23 cellular contexts compared by ENCODE assay signal in genomic region chr17:55482591-55483389, GRCh38. TPM values are rescaled to one million over a fixed set of nuclear protein-coding genes. Genes with fewer than 3 reads are reported as not detected.
DNase-seq lines count a peak whose midpoint lies in the region; ATAC-seq, FAIRE-seq and TF ChIP-seq lines count a peak whose summit lies in the region.
"Had no signal": no experiment of that assay in that cellular context is flagged by ENCODE, and none has a peak within 500 bp of the region (broad histone marks: within the 10 kb centered on the region; RNA-seq: fewer than 3 reads in every experiment).

No MANE protein-coding gene starts in this region.

- H3K9me3 ChIP-seq in GM12878 (replicated peaks; ENCODE audit: control insufficient read depth, insufficient read depth, low read length) (no peaks in the 10 kb centered on the region), mammary epithelial cell (replicated peaks; ENCODE audit: insufficient read depth, low read length) (no peaks in the 10 kb centered on the region)

- TF ChIP-seq EP300 in GM12878 (IDR thresholded peaks at IDR 0.05; ENCODE audit: borderline replicate concordance in 1 of 2, control insufficient read depth in 1 of 2, low read depth in 2 of 2, low read length in 2 of 2), result no peak

- in situ Hi-C loops in GM12878 (cut with MboI), result no loop called here
- in situ Hi-C loops in mammary epithelial cell (cut with MboI; ENCODE audit: low sequenced_read_pairs in 2 of 2), result no loop called here

- H3K4me2 ChIP-seq in GM12878 (ENCODE audit: control insufficient read depth, insufficient read depth), result no peak overlapping the region
- H3K4me2 ChIP-seq in mammary epithelial cell (ENCODE audit: insufficient read depth, low read depth, low read length), result no peak overlapping the region
- H3K4me2 ChIP-seq: GM23338 had no signal

- H3K27me3 ChIP-seq in GM12878 (replicated peaks in 1 of 2; ENCODE audit: control insufficient read depth in 2 of 2, insufficient read depth in 2 of 2, low read length in 1 of 2) (no peaks in the 10 kb centered on the region), mammary epithelial cell (ENCODE audit: insufficient read depth, low read length) (peaks cover 2% of the 10 kb centered on the region)

- DNase-seq in NCI-H2227 (lab: John Stamatoyannopoulos, UW; ENCODE audit: unreplicated experiment), result peak; percentile 44
- no peak for DNase-seq in GM12878 (ENCODE audit: low read depth, low spot score)
- DNase-seq in hepatic stellate cell (ENCODE audit: low spot score), result no peak
- DNase-seq in mammary epithelial cell, result no peak
- DNase-seq in activated CD4-positive, alpha-beta T cell treated with anti-CD3 and anti-CD28 coated beads, Interleukin-2, amount 50 U/mL, for 48 hours, result no peak
- DNase-seq: C1 segment of cervical spinal cord; Calu3; CD4-positive, alpha-beta memory T cell; COR-L47; DMS53; DMS79 treated with DMSO at 0.1 percent for 48 hours; GF-D8; H9; HFFc6 had no signal

- 31% methylated on average over 3 of the region's 3 CpGs for WGBS in GM12878 (ENCODE audit: insufficient coverage, insufficient replicate concordance, low lambda C conversion rate, missing lambda C conversion rate)
- 66% methylated on average over 3 of the region's 3 CpGs for WGBS in mammary epithelial cell (ENCODE audit: low coverage, missing lambda C conversion rate)

- H3K9ac ChIP-seq in GM12878 (ENCODE audit: control insufficient read depth, insufficient read depth, low read length), result no peak overlapping the region
- H3K9ac ChIP-seq in mammary epithelial cell (ENCODE audit: insufficient read depth, low read length), result no peak overlapping the region

- H3K36me3 ChIP-seq in GM12878 (ENCODE audit: control insufficient read depth in 2 of 2, insufficient read depth in 2 of 2, low read length in 1 of 2) (no peaks in the 10 kb centered on the region), mammary epithelial cell (ENCODE audit: insufficient read depth, low read length) (no peaks in the 10 kb centered on the region)

- CTCF ChIA-PET in GM12878 (lab: Yijun Ruan, JAX) (interaction anchor here (0.7 to 1.1 kb wide), 2 partner anchors 128 to 1198 kb away, joined by 3 read pairs; no protein-coding TSS in a partner anchor), mammary epithelial cell (lab: Charles Lee; ENCODE audit: low non-redundant PET) (interaction anchor here (0.6 kb wide), 1 partner anchor 31 kb away, joined by 7 read pairs; no protein-coding TSS in a partner anchor)

- no peaks in the 10 kb centered on the region for H4K20me1 ChIP-seq in GM12878 (ENCODE audit: control insufficient read depth, insufficient read depth)
- no peaks in the 10 kb centered on the region for H4K20me1 ChIP-seq in mammary epithelial cell (ENCODE audit: insufficient read depth, low read length)

- H3K27ac ChIP-seq in GM12878 (ENCODE audit: control insufficient read depth, insufficient read depth), result no peak overlapping the region
- H3K27ac ChIP-seq in mammary epithelial cell (ENCODE audit: insufficient read depth, low read depth, low read length), result no peak overlapping the region

- TF ChIP-seq POLR2A in GM12878 (IDR thresholded peaks at IDR 0.05; ENCODE audit: low read depth, low read length), result no peak

- dilution Hi-C loops in mammary epithelial cell (cut with HindIII; ENCODE audit: low sequenced_read_pairs), result no loop called here

- H3K4me1 ChIP-seq in GM12878 (ENCODE audit: control insufficient read depth, insufficient read depth, low read length) (no peaks in the 10 kb centered on the region; the same call in 1 of the 2 replicates), mammary epithelial cell (ENCODE audit: insufficient read depth, low read length) (no peaks in the 10 kb centered on the region)

- no TSS peak for BruUV-seq in GM12878 (replicated peaks; lab: Mats Ljungman, UMichigan)
- no TSS peak for BruUV-seq in mammary epithelial cell (replicated peaks; lab: Mats Ljungman, UMichigan)

- no peak for TF ChIP-seq RAD21 in GM12878 (IDR thresholded peaks at IDR 0.05; ENCODE audit: insufficient read depth, low read depth, low read length)

- POLR2A ChIA-PET in GM12878 (lab: Charles Lee), result interaction anchor here (0.7 to 1.4 kb wide), 4 partner anchors 16 to 68 kb away, joined by 3 to 6 read pairs (median 4); no protein-coding TSS in a partner anchor

- RAD21 ChIA-PET in GM12878 (lab: Charles Lee; ENCODE audit: unreplicated experiment), result interaction anchor here (1.0 to 1.6 kb wide), 4 partner anchors 17 to 44 kb away, joined by 3 to 6 read pairs (median 4); no protein-coding TSS in a partner anchor

- H3K79me2 ChIP-seq in GM12878 (ENCODE audit: control insufficient read depth, insufficient read depth, low read length), result no peaks in the 10 kb centered on the region
- no peaks in the 10 kb centered on the region for H3K79me2 ChIP-seq in mammary epithelial cell (ENCODE audit: insufficient read depth, low read length)

- SMC1A ChIA-PET in GM12878 (lab: Charles Lee; ENCODE audit: uncharacterized antibody, unreplicated experiment), result interaction anchor here (0.6 to 4.5 kb wide), 9 partner anchors 10 to 1145 kb away, joined by 3 to 19 read pairs (median 4); no protein-coding TSS in a partner anchor

- H2AFZ ChIP-seq in GM12878 (ENCODE audit: control insufficient read depth, low read depth, low read length) (peak overlapping the region; percentile 1; the same call in 1 of the 2 replicates), mammary epithelial cell (ENCODE audit: low read depth, low read length) (no peak overlapping the region)
- H2AFZ ChIP-seq: GM23338 had no signal

- no peak for TF ChIP-seq CTCF in GM12878 (IDR thresholded peaks at IDR 0.05 in 2 of 3, conservative IDR thresholded peaks at IDR 0.05 in 1 of 3; ENCODE audit: control insufficient read depth in 2 of 3, extremely low read depth in 1 of 3, insufficient read depth in 1 of 3, low read depth in 3 of 3, low read length in 3 of 3)
- no peak for TF ChIP-seq CTCF in mammary epithelial cell (conservative IDR thresholded peaks at IDR 0.05 in 1 of 2, IDR thresholded peaks at IDR 0.05 in 1 of 2; ENCODE audit: extremely low read depth in 1 of 2, insufficient read depth in 1 of 2, low read depth in 1 of 2, low read length in 2 of 2)

- ATAC-seq in HG02623 (IDR thresholded peaks at IDR 0.05; ENCODE audit: unreplicated experiment) (peak; percentile 47), GM12878 (peak; percentile 48)
- ATAC-seq: GM23338 had no signal

- FAIRE-seq in GM12878 (lab: Jason Lieb, UNC), result no peak
- FAIRE-seq: GM12892 had no signal

- no peak overlapping the region for H3K4me3 ChIP-seq in GM12878
- H3K4me3 ChIP-seq in mammary epithelial cell (replicated peaks in 1 of 3; ENCODE audit: insufficient read depth in 1 of 3, low read depth in 2 of 3, low read length in 3 of 3), result no peak overlapping the region
- H3K4me3 ChIP-seq: GM23338 had no signal

- intact Hi-C loops in GM12878 (cut with micrococcal nuclease; ENCODE audit: unreplicated experiment), result no loop called here
- intact Hi-C loops in mammary epithelial cell (cut with micrococcal nuclease), result no loop called here

TF ChIP-seq in GM12878, 131 proteins besides CTCF, POLR2A, EP300 and RAD21:
- TF ChIP-seq SREBF2 (IDR thresholded peaks at IDR 0.05; ENCODE audit: low read length), result no peak
- no peak for TF ChIP-seq ETV6 (conservative IDR thresholded peaks at IDR 0.05 in 1 of 2, IDR thresholded peaks at IDR 0.05 in 1 of 2; ENCODE audit: borderline replicate concordance in 1 of 2, low read depth in 1 of 2)
- TF ChIP-seq IKZF2 (IDR thresholded peaks at IDR 0.05), result no peak
- TF ChIP-seq SMC3 (IDR thresholded peaks at IDR 0.05; ENCODE audit: borderline replicate concordance, low read length), result no peak
- no peak for TF ChIP-seq RAD51 (IDR thresholded peaks at IDR 0.05)
- no peak for TF ChIP-seq SRF (IDR thresholded peaks at IDR 0.05; ENCODE audit: low read depth in 2 of 2, low read length in 2 of 2)
- TF ChIP-seq PAX8 (IDR thresholded peaks at IDR 0.05), result no peak

RNA-seq across cellular contexts. Expression of gene SMIM36, which starts 28.5 kb away (rescaled TPM):
- not detected in 2 replicates for total RNA-seq in GM12878 (2013; cell fraction: nucleolus; rRNA removed)
- total RNA-seq in GM12878 (2014; rRNA removed) (not detected in 2 replicates), GM12878 (2014; rRNA removed; fragmentation: Illumina TruSeq; extraction: Trizol) (not detected in 2 replicates), GM12878 (2021) (not detected in 2 replicates), mammary epithelial cell (not detected)
- polyA plus RNA-seq in GM12878 (2011; ENCODE audit: low read depth), result not detected
- polyA plus RNA-seq in GM12878 (2011; rRNA removed) (not detected in 2 replicates), GM12878 (2014; fragmentation: Illumina TruSeq; extraction: Trizol) (not detected in 2 replicates), GM12878 (2014; fragmentation: Nextera tagmentation; extraction: Ambion mirVana) (not detected), GM12878 (2014; rRNA removed) (not detected in 2 replicates), GM12878 (2016; fragmentation: Nextera tagmentation; extraction: Ambion mirVana) (not detected), mammary epithelial cell (not detected)
- polyA plus RNA-seq in GM12878 (2011; cell fraction: cytosol; rRNA removed), result not detected in 2 replicates
- not detected in 2 replicates for polyA plus RNA-seq in GM12878 (2011; cell fraction: nucleus; rRNA removed)
- polyA plus RNA-seq in GM12878 (2012), result not detected in 2 replicates
- polyA minus RNA-seq in GM12878 (2011; rRNA and poly(A)+ RNA removed), result not detected in 2 replicates
- not detected in 2 replicates for polyA minus RNA-seq in GM12878 (2011; cell fraction: cytosol; rRNA and poly(A)+ RNA removed)
- not detected in 2 replicates for polyA minus RNA-seq in GM12878 (2011; cell fraction: nucleus; rRNA and poly(A)+ RNA removed)
- not detected for polyA minus RNA-seq in mammary epithelial cell
- total RNA-seq: A172; A673; Calu3; CD4-positive, alpha-beta memory T cell; Daoy; G401; GM23338; H4; H9; HFFc6 had no signal
- polyA plus RNA-seq: BJ; CD4-positive, alpha-beta memory T cell; GM23338 had no signal
